1 cellular context compared by ENCODE assay signal in the genomic region with DNA sequence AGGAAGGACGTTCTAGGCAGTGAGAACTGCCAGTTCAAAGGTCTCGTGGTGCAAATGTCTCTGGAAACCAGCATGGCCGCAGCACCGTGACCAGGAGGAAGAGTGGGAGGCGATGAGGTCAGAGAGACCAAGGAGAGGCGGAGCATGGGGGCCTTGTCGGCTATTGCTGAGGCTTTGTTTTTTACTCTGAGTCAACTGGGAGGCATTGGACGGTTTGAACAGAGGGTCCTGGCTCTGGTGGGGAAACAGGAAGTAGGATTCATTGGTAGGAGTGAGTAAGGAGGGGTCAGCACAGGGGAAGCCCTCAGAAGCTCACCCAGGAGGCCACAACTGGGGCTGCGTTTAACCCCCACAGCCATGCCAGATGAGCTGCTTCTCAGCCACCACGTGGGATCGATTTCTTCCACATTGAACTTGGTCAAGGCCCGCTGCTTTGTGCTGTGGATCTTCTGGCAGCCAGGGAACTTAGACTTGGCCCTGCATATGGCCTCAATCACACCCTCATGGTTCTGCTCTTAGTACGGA.
TF ChIP-seq lines count a peak whose summit lies in the region.

No MANE protein-coding gene starts in this region.

TF ChIP-seq in HepG2, 621 proteins besides CTCF, POLR2A, EP300 and RAD21:
- TF ChIP-seq MXI1 (IDR thresholded peaks at IDR 0.05; ENCODE audit: borderline replicate concordance, low read depth, low read length), result 0 out of 3 replicates have a peak, but pooled peaks have one; percentile 11
- TF ChIP-seq REPIN1 (CRISPR knock-in tag; IDR thresholded peaks at IDR 0.05; ENCODE audit: borderline replicate concordance, low read depth), result no peak
- TF ChIP-seq ZNF501 (CRISPR knock-in tag; IDR thresholded peaks at IDR 0.05), result 0 out of 2 replicates have a peak, but pooled peaks have one; percentile 33
- peak; percentile 28 for TF ChIP-seq YY1 (IDR thresholded peaks at IDR 0.05; ENCODE audit: insufficient read depth, insufficient replicate concordance, low read depth, low read length)
- peak; percentile 39; the same call in 1 of the 2 replicates for TF ChIP-seq MYC (CRISPR knock-in tag; IDR thresholded peaks at IDR 0.05; ENCODE audit: borderline replicate concordance)
- TF ChIP-seq, protein P1, sequence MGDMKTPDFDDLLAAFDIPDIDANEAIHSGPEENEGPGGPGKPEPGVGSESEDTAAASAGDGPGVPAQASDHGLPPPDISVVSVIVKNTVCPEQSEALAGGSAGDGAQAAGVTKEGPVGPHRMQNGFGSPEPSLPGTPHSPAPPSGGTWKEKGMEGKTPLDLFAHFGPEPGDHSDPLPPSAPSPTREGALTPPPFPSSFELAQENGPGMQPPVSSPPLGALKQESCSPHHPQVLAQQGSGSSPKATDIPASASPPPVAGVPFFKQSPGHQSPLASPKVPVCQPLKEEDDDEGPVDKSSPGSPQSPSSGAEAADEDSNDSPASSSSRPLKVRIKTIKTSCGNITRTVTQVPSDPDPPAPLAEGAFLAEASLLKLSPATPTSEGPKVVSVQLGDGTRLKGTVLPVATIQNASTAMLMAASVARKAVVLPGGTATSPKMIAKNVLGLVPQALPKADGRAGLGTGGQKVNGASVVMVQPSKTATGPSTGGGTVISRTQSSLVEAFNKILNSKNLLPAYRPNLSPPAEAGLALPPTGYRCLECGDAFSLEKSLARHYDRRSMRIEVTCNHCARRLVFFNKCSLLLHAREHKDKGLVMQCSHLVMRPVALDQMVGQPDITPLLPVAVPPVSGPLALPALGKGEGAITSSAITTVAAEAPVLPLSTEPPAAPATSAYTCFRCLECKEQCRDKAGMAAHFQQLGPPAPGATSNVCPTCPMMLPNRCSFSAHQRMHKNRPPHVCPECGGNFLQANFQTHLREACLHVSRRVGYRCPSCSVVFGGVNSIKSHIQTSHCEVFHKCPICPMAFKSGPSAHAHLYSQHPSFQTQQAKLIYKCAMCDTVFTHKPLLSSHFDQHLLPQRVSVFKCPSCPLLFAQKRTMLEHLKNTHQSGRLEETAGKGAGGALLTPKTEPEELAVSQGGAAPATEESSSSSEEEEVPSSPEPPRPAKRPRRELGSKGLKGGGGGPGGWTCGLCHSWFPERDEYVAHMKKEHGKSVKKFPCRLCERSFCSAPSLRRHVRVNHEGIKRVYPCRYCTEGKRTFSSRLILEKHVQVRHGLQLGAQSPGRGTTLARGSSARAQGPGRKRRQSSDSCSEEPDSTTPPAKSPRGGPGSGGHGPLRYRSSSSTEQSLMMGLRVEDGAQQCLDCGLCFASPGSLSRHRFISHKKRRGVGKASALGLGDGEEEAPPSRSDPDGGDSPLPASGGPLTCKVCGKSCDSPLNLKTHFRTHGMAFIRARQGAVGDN (CRISPR knock-in tag; IDR thresholded peaks at IDR 0.05), result peak; percentile 52
- TF ChIP-seq NFIC (IDR thresholded peaks at IDR 0.05; ENCODE audit: low read length), result no peak
- TF ChIP-seq ZSCAN25 (CRISPR knock-in tag; IDR thresholded peaks at IDR 0.05), result peak; percentile 90
- peak; percentile 76 for TF ChIP-seq RARA (CRISPR knock-in tag; IDR thresholded peaks at IDR 0.05)
- TF ChIP-seq, protein P2, sequence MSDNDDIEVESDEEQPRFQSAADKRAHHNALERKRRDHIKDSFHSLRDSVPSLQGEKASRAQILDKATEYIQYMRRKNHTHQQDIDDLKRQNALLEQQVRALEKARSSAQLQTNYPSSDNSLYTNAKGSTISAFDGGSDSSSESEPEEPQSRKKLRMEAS (IDR thresholded peaks at IDR 0.05), result peak; percentile 28; the same call in 1 of the 2 replicates
TF ChIP-seq in HepG2: peak in this region for 8.
